Comparison of ENCODE assay signal across 8 cellular contexts in genomic region chr3:113838631-113839209, GRCh38. TPM values are rescaled to one million over a fixed set of nuclear protein-coding genes. Genes with fewer than 3 reads are reported as not detected.
DNase-seq lines count a peak whose midpoint lies in the region; ATAC-seq, FAIRE-seq and TF ChIP-seq lines count a peak whose summit lies in the region.

Gene GRAMD1C, plus strand, starts transcription at chr3:113838788. Its CDS starts 122 bp downstream, at chr3:113838910.

- H3K27ac ChIP-seq in keratinocyte (ENCODE audit: control insufficient read depth, insufficient read depth, low read length): peak within 1 kb of the TSS; percentile 72

- H3K36me3 ChIP-seq in keratinocyte (ENCODE audit: control insufficient read depth in 2 of 2, extremely low read depth in 1 of 2, insufficient read depth in 2 of 2, low read length in 2 of 2): no peaks in the 10 kb centered on the region

- no peaks in the 10 kb centered on the region for H3K9me1 ChIP-seq in keratinocyte (ENCODE audit: control insufficient read depth, extremely low read depth, insufficient read depth, low read length)

- peak; percentile 86 for TF ChIP-seq CTCF in AG09319 (IDR thresholded peaks at IDR 0.05; ENCODE audit: low read depth, low read length)
- TF ChIP-seq CTCF in keratinocyte (optimal IDR thresholded peaks at IDR 0.05 in 1 of 3, IDR thresholded peaks at IDR 0.05 in 1 of 3, conservative IDR thresholded peaks at IDR 0.05 in 1 of 3; ENCODE audit: extremely low read depth in 1 of 3, insufficient read depth in 2 of 3, low read length in 3 of 3): peak; percentile 71 to 88 (median 87)

- peaks cover 9% of the 10 kb centered on the region for H3K4me1 ChIP-seq in keratinocyte (ENCODE audit: control insufficient read depth, extremely low read depth, insufficient read depth, low read length)

- no peaks in the 10 kb centered on the region for H3K79me2 ChIP-seq in keratinocyte (ENCODE audit: control insufficient read depth, insufficient read depth, low read length)

- peak within 1 kb of the TSS; percentile 99 for H2AFZ ChIP-seq in keratinocyte (ENCODE audit: control insufficient read depth, low read length)

- DNase-seq in AG09319 (ENCODE audit: extremely low read depth, low read depth) (peak; percentile 75), NCI-H226 (peak; percentile 80), keratinocyte (ENCODE audit: low read depth, low spot score) (peak; percentile 15)
- peak; percentile 60 to 76 (median 70) for DNase-seq in activated CD4-positive, CD25-positive, alpha-beta regulatory T cell (lab: John Stamatoyannopoulos, UW)
- DNase-seq in central memory CD4-positive, alpha-beta T cell: peak; percentile 79
- peak; percentile 72 to 76 (median 72) for DNase-seq in stimulated activated CD4-positive, alpha-beta T cell treated with anti-CD3 and anti-CD28 coated beads, Interleukin-12 subunit alpha, Interleukin-12 subunit beta, amount 100 ng/mL, for 48 hours (ENCODE audit: low read depth in 2 of 3, low spot score in 1 of 3)

- H3K9ac ChIP-seq in keratinocyte (ENCODE audit: control insufficient read depth, extremely low read depth, insufficient read depth, low read length): peak within 1 kb of the TSS; percentile 83

- dilution Hi-C loops in keratinocyte (cut with MboI; ENCODE audit: extremely low pct_ligation_motif_present, low sequenced_read_pairs): no loop called here

- ATAC-seq in GM19035 (IDR thresholded peaks at IDR 0.05; ENCODE audit: unreplicated experiment) (peak; percentile 95), HG03342 (IDR thresholded peaks at IDR 0.05; ENCODE audit: unreplicated experiment) (peak; percentile 92)

- H3K4me3 ChIP-seq in keratinocyte (ENCODE audit: control insufficient read depth in 2 of 3, extremely low read depth in 1 of 3, insufficient read depth in 2 of 3, low read depth in 1 of 3, low read length in 3 of 3): peak within 1 kb of the TSS; percentile 50 to 87 (median 86)

- H3K27me3 ChIP-seq in keratinocyte (ENCODE audit: control insufficient read depth, extremely low read depth, insufficient read depth, low read length): no peaks in the 10 kb centered on the region

- H3K4me2 ChIP-seq in keratinocyte (ENCODE audit: control insufficient read depth, extremely low read depth, insufficient read depth, low read depth, low read length): peak within 1 kb of the TSS; percentile 97

- FAIRE-seq in keratinocyte (lab: Jason Lieb, UNC): no peak

- H4K20me1 ChIP-seq in keratinocyte (ENCODE audit: control insufficient read depth, extremely low read depth, insufficient read depth, low read length): no peaks in the 10 kb centered on the region

- no peaks in the 10 kb centered on the region for H3K9me3 ChIP-seq in keratinocyte (ENCODE audit: control insufficient read depth, low read depth, low read length)

RNA-seq across cellular contexts. Expression of gene GRAMD1C, which starts in this region (rescaled TPM):
- 0.95 to 2.7 TPM (median 2.0 TPM) in 3 replicates for polyA plus RNA-seq in keratinocyte
- polyA plus RNA-seq in keratinocyte (2011; ENCODE audit: low read depth): 13.5 TPM
- polyA plus RNA-seq in keratinocyte (2011; cell fraction: cytosol; rRNA removed): 0.60 and 0.69 TPM in 2 replicates
- 2.6 and 3.0 TPM in 2 replicates for polyA plus RNA-seq in keratinocyte (2011; cell fraction: nucleus; rRNA removed)
- 1.1 and 6.9 TPM in 2 replicates for polyA plus RNA-seq in keratinocyte (2012; ENCODE audit: low replicate concordance)
- 0.53 to 4.2 TPM (median 1.0 TPM) in 3 replicates for polyA minus RNA-seq in keratinocyte
- not detected for polyA minus RNA-seq in keratinocyte (2011; cell fraction: cytosol; rRNA and poly(A)+ RNA removed)
- polyA minus RNA-seq in keratinocyte (2011; cell fraction: nucleus; rRNA and poly(A)+ RNA removed): 1.2 and 3.6 TPM in 2 replicates

Comparison
In these comparisons a context has a peak if more than half of its experiments do, and no peak if none do; other contexts are left out.
1. Peak in every context shown above with its lines: DNase-seq, ATAC-seq, H3K4me3 ChIP-seq and H3K27ac ChIP-seq.
2. DNase-seq: peak in every context shown above with its lines; median percentile 80 in NCI-H226; 79 in central memory CD4-positive, alpha-beta T cell; 75 in AG09319; 72 in stimulated activated CD4-positive, alpha-beta T cell treated with anti-CD3 and anti-CD28 coated beads, Interleukin-12 subunit alpha, Interleukin-12 subunit beta, amount 100 ng/mL, for 48 hours; 70 in activated CD4-positive, CD25-positive, alpha-beta regulatory T cell; 15 in keratinocyte.